7 cellular contexts compared by ENCODE assay signal in the genomic region with DNA sequence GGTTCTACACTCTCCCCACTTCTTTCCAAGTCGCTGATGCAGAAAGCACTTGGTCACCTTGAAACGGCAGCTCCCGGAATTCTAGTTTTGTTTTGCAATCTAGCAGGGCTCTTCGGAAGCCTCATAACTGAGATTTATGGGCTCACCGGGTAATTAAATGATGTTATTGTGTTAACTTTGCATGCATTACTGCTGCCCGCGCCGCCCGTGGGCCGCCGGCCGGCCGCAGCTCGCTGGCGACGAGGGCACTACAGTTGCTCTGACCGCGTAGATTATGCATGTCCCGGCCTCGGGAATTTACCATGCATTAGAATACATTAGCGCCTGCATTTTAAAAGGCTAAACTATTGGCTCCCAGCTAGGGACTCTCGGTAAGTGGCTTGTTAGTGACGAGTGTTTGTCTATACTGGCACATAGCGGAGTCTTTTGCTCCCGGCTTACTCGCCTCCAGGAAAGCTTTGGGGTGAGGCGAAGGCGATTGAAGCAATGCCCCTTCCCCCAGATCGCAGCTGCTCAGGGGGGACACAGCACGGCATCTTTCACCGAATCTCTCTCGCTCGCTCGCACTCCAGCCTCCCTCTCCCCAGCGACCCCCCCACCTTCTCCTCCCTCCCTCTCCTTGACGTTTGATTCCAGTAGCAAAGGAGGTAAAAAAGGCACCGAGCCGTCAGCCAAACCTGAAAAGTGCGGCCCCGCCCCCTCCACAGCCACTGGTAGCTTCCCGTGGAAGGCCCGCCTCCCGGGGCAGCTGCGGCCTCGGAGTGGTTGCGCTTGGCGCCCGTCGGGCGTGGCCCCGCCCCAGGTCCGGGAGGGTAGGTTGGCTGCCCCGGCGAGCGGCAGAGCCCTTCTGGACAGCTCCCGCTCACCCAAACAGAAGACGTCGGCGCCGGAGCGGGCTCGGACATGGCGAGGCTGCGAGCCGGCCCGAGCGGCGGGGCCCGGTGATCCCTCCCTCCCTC. TPM values are rescaled to one million over a fixed set of nuclear protein-coding genes. Genes with fewer than 3 reads are reported as not detected.
A peak's percentile ranks its signal among the peaks of the same experiment; 100 is the strongest.
DNase-seq lines count a peak whose midpoint lies in the region; ATAC-seq lines count a peak whose summit lies in the region.

A gene (plus strand): TSS at position 839 of the 959 bp plus-strand sequence. CDS start 343 bp downstream, outside the sequence.

- H3K4me1 ChIP-seq in NT2/D1 (ENCODE audit: insufficient read depth, insufficient read length) = peaks cover 5% of the 10 kb centered on the region

- no peaks in the 10 kb centered on the region for H3K36me3 ChIP-seq in NT2/D1 (ENCODE audit: insufficient read depth, insufficient read length, low read length)

- H3K27me3 ChIP-seq in NT2/D1 (ENCODE audit: insufficient read depth, insufficient read length) = peaks cover 93% of the 10 kb centered on the region

- ATAC-seq in GM18868 (IDR thresholded peaks at IDR 0.05; ENCODE audit: unreplicated experiment) = peak; percentile 85

- peak within 1 kb of the TSS; percentile 32 for H3K9ac ChIP-seq in NT2/D1 (ENCODE audit: insufficient read length, low read depth)

- H3K9me3 ChIP-seq in NT2/D1 (ENCODE audit: insufficient read depth, low read length) = no peaks in the 10 kb centered on the region

- peak within 1 kb of the TSS; percentile 58 for H3K4me3 ChIP-seq in NT2/D1 (ENCODE audit: insufficient read length, low read depth)

- DNase-seq in HT-29 (ENCODE audit: low spot score) = peak; percentile 92
- DNase-seq in NT2/D1 (ENCODE audit: low read depth, low spot score) = peak; percentile 87
- peak; percentile 43 for DNase-seq in activated T-cell treated with anti-CD3 and anti-CD28 coated beads for 24 hours (ENCODE audit: low read depth)
- DNase-seq in epithelial cell of prostate (ENCODE audit: low read depth, low spot score) = peak; percentile 51
- peak; percentile 61 for DNase-seq in middle frontal gyrus (ENCODE audit: extremely low spot score, low spot score)
- DNase-seq in stimulated activated CD8-positive, alpha-beta memory T cell treated with anti-CD3 and anti-CD28 coated beads, Interleukin-2, amount 100 ng/mL, for 48 hours (ENCODE audit: low read depth in 2 of 2) = peak; percentile 62 to 72

- no peak within 1 kb of the TSS for H3K27ac ChIP-seq in epithelial cell of prostate

RNA-seq across cellular contexts. Expression of the gene that starts here (rescaled TPM):
- 6.6 and 8.6 TPM in 2 replicates for total RNA-seq in HT-29 (2014; rRNA removed; shearing (Covaris generic))
